ENCODE assay signal across 8 cellular contexts in genomic region chr10:132637477-132638129, GRCh38.
DNase-seq lines count a peak whose midpoint lies in the region; ATAC-seq, FAIRE-seq and TF ChIP-seq lines count a peak whose summit lies in the region.

No MANE protein-coding gene starts in this region.

- H3K27ac Mint-ChIP-seq in activated CD4-positive, alpha-beta memory T cell treated with anti-CD3 and anti-CD28 coated beads for 36 hours = no peak overlapping the region
- H3K27ac Mint-ChIP-seq in activated CD4-positive, alpha-beta memory T cell treated with anti-CD3 and anti-CD28 coated beads, Interleukin-2, amount 10 ng/mL, durations not matched to agents 7 days and 5 days = no peak overlapping the region

- peak; percentile 63 for ATAC-seq in HG02973 (IDR thresholded peaks at IDR 0.05; ENCODE audit: unreplicated experiment)
- ATAC-seq in GM18505 (IDR thresholded peaks at IDR 0.05; ENCODE audit: unreplicated experiment) = no peak

- POLR2A ChIA-PET in activated CD4-positive, alpha-beta memory T cell treated with anti-CD3 and anti-CD28 coated beads for 36 hours (lab: Charles Lee) = no interaction called here
- POLR2A ChIA-PET in activated CD4-positive, alpha-beta memory T cell treated with anti-CD3 and anti-CD28 coated beads, Interleukin-2, amount 10 ng/mL, durations not matched to agents 7 days and 5 days (lab: Charles Lee) = no interaction called here

- peak; percentile 63 for FAIRE-seq in RCC 7860 (lab: Jason Lieb, UNC)

- H3K27ac ChIP-seq in coronary artery (no peak overlapping the region), suprapubic skin (no peak overlapping the region)

- TF ChIP-seq CTCF in coronary artery (IDR thresholded peaks at IDR 0.05) (peak; percentile 64), suprapubic skin (IDR thresholded peaks at IDR 0.05) (peak; percentile 43 to 51)

- H3K4me3 Mint-ChIP-seq in activated CD4-positive, alpha-beta memory T cell treated with anti-CD3 and anti-CD28 coated beads for 36 hours = no peak overlapping the region
- no peak overlapping the region for H3K4me3 Mint-ChIP-seq in activated CD4-positive, alpha-beta memory T cell treated with anti-CD3 and anti-CD28 coated beads, Interleukin-2, amount 10 ng/mL, durations not matched to agents 7 days and 5 days

- no peaks in the 10 kb centered on the region for H3K27me3 ChIP-seq in suprapubic skin

- H3K4me1 Mint-ChIP-seq in activated CD4-positive, alpha-beta memory T cell treated with anti-CD3 and anti-CD28 coated beads for 36 hours (ENCODE audit: low read depth) = peaks cover 17% of the 10 kb centered on the region
- peaks cover 9% of the 10 kb centered on the region for H3K4me1 Mint-ChIP-seq in activated CD4-positive, alpha-beta memory T cell treated with anti-CD3 and anti-CD28 coated beads, Interleukin-2, amount 10 ng/mL, durations not matched to agents 7 days and 5 days

- intact Hi-C loops in activated CD4-positive, alpha-beta memory T cell treated with anti-CD3 and anti-CD28 coated beads for 36 hours (cut with micrococcal nuclease) = loop anchor here (1.0 kb wide), 1 partner anchor 179 kb away; no protein-coding TSS in a partner anchor

- TF ChIP-seq EP300 in suprapubic skin (IDR thresholded peaks at IDR 0.05) = no peak

- H3K4me3 ChIP-seq in coronary artery (peak overlapping the region; percentile 6), suprapubic skin (no peak overlapping the region)

- 36% methylated on average over 19 of the region's 19 CpGs for WGBS in suprapubic skin

- no peaks in the 10 kb centered on the region for H3K36me3 Mint-ChIP-seq in activated CD4-positive, alpha-beta memory T cell treated with anti-CD3 and anti-CD28 coated beads for 36 hours
- no peaks in the 10 kb centered on the region for H3K36me3 Mint-ChIP-seq in activated CD4-positive, alpha-beta memory T cell treated with anti-CD3 and anti-CD28 coated beads, Interleukin-2, amount 10 ng/mL, durations not matched to agents 7 days and 5 days (ENCODE audit: low read depth)

- H3K9me3 ChIP-seq in suprapubic skin = no peaks in the 10 kb centered on the region

- H3K27me3 Mint-ChIP-seq in activated CD4-positive, alpha-beta memory T cell treated with anti-CD3 and anti-CD28 coated beads for 36 hours = no peaks in the 10 kb centered on the region
- H3K27me3 Mint-ChIP-seq in activated CD4-positive, alpha-beta memory T cell treated with anti-CD3 and anti-CD28 coated beads, Interleukin-2, amount 10 ng/mL, durations not matched to agents 7 days and 5 days = peaks cover 13% of the 10 kb centered on the region

- no peaks in the 10 kb centered on the region for H3K9me3 Mint-ChIP-seq in activated CD4-positive, alpha-beta memory T cell treated with anti-CD3 and anti-CD28 coated beads for 36 hours
- H3K9me3 Mint-ChIP-seq in activated CD4-positive, alpha-beta memory T cell treated with anti-CD3 and anti-CD28 coated beads, Interleukin-2, amount 10 ng/mL, durations not matched to agents 7 days and 5 days = no peaks in the 10 kb centered on the region

- no peak for TF ChIP-seq POLR2A in suprapubic skin (IDR thresholded peaks at IDR 0.05)
- no peak for TF ChIP-seq POLR2A in GM18505 (IDR thresholded peaks at IDR 0.05; ENCODE audit: borderline replicate concordance, extremely low read depth, insufficient read depth, insufficient read length)

- H3K36me3 ChIP-seq in suprapubic skin = no peaks in the 10 kb centered on the region

- peaks cover 31% of the 10 kb centered on the region for H3K4me1 ChIP-seq in suprapubic skin

- CTCF ChIA-PET in activated CD4-positive, alpha-beta memory T cell treated with anti-CD3 and anti-CD28 coated beads for 36 hours (lab: Charles Lee) = interaction anchor here (0.6 to 1.3 kb wide), 2 partner anchors 178 to 574 kb away, joined by 3 to 9 read pairs; no protein-coding TSS in a partner anchor
- CTCF ChIA-PET in activated CD4-positive, alpha-beta memory T cell treated with anti-CD3 and anti-CD28 coated beads, Interleukin-2, amount 10 ng/mL, durations not matched to agents 7 days and 5 days (lab: Charles Lee) = interaction anchor here (2.3 kb wide), 1 partner anchor 178 kb away, joined by 7 read pairs; no protein-coding TSS in a partner anchor

- DNase-seq in activated CD4-positive, alpha-beta memory T cell treated with anti-CD3 and anti-CD28 coated beads for 36 hours = peak; percentile 22
- DNase-seq in activated CD4-positive, alpha-beta memory T cell treated with anti-CD3 and anti-CD28 coated beads, Interleukin-2, amount 10 ng/mL, durations not matched to agents 7 days and 5 days = no peak
- DNase-seq in RCC 7860 (ENCODE audit: low spot score) = peak; percentile 39
- DNase-seq in coronary artery (ENCODE audit: low spot score) = peak; percentile 63
- peak; percentile 86 for DNase-seq in left kidney (ENCODE audit: low read depth, low spot score)
- DNase-seq in suprapubic skin (ENCODE audit: low spot score in 2 of 2) = peak in 1 of 2 donors; percentile 54
